1 cellular context compared by ENCODE assay signal in genomic region chr9:137228968-137229896, GRCh38.
TF ChIP-seq lines count a peak whose summit lies in the region.

No MANE protein-coding gene starts in this region.

TF ChIP-seq in HepG2, 621 proteins besides CTCF, POLR2A, EP300 and RAD21 (continued from another document):
- TF ChIP-seq POGK (CRISPR knock-in tag; conservative IDR thresholded peaks at IDR 0.05) (no peak), FOXO1 (CRISPR knock-in tag; IDR thresholded peaks at IDR 0.05) (no peak), NBN (conservative IDR thresholded peaks at IDR 0.05) (no peak), HOXD1 (CRISPR knock-in tag; IDR thresholded peaks at IDR 0.05) (0 out of 2 replicates have a peak, but pooled peaks have one; percentile 24), ZC3H13 (CRISPR knock-in tag; IDR thresholded peaks at IDR 0.05) (peak; percentile 77), MEIS2 (CRISPR knock-in tag; IDR thresholded peaks at IDR 0.05) (0 out of 2 replicates have a peak, but pooled peaks have one; percentile 25), ZNF557 (CRISPR knock-in tag; IDR thresholded peaks at IDR 0.05) (0 out of 2 replicates have a peak, but pooled peaks have one; percentile 53), ZBTB46 (CRISPR knock-in tag; IDR thresholded peaks at IDR 0.05; ENCODE audit: borderline replicate concordance) (no peak), ZSCAN25 (CRISPR knock-in tag; IDR thresholded peaks at IDR 0.05) (peak; percentile 58; the same call in 1 of the 2 replicates), ZNF446 (CRISPR knock-in tag; IDR thresholded peaks at IDR 0.05) (peak; percentile 50; the same call in 1 of the 2 replicates), ZNF350 (CRISPR knock-in tag; IDR thresholded peaks at IDR 0.05; ENCODE audit: borderline replicate concordance, low read depth) (no peak), ZNF777 (CRISPR knock-in tag; IDR thresholded peaks at IDR 0.05) (peak; percentile 48; the same call in 1 of the 2 replicates), ZNF782 (CRISPR knock-in tag; IDR thresholded peaks at IDR 0.05; ENCODE audit: borderline replicate concordance) (no peak), JUND (CRISPR knock-in tag; IDR thresholded peaks at IDR 0.05) (0 out of 2 replicates have a peak, but pooled peaks have one; percentile 8), TAF1 (CRISPR knock-in tag; IDR thresholded peaks at IDR 0.05) (no peak), EED (CRISPR knock-in tag; IDR thresholded peaks at IDR 0.05) (0 out of 2 replicates have a peak, but pooled peaks have one; percentile 34), IKZF4 (CRISPR knock-in tag; IDR thresholded peaks at IDR 0.05; ENCODE audit: borderline replicate concordance, low read depth, not compliant biosample characterization) (no peak), HNF1A (IDR thresholded peaks at IDR 0.05; ENCODE audit: low read depth) (no peak), HNF1A (CRISPR knock-in tag; IDR thresholded peaks at IDR 0.05; ENCODE audit: borderline replicate concordance) (0 out of 2 replicates have a peak, but pooled peaks have one; percentile 3), ZNF788 (CRISPR knock-in tag; IDR thresholded peaks at IDR 0.05; ENCODE audit: borderline replicate concordance) (peak; percentile 51), ETV5 (CRISPR knock-in tag; IDR thresholded peaks at IDR 0.05; ENCODE audit: borderline replicate concordance) (peak; percentile 40; the same call in 1 of the 2 replicates), RFXAP (CRISPR knock-in tag; IDR thresholded peaks at IDR 0.05; ENCODE audit: borderline replicate concordance) (peak; percentile 44; the same call in 1 of the 2 replicates), NR2F1 (CRISPR knock-in tag; IDR thresholded peaks at IDR 0.05) (no peak), ZNF549 (CRISPR knock-in tag; IDR thresholded peaks at IDR 0.05) (no peak), TCF12 (IDR thresholded peaks at IDR 0.05) (no peak), TCF12 (CRISPR knock-in tag; IDR thresholded peaks at IDR 0.05) (0 out of 2 replicates have a peak, but pooled peaks have one; percentile 12), ZNF546 (CRISPR knock-in tag; conservative IDR thresholded peaks at IDR 0.05) (peak; percentile 60; the same call in 1 of the 2 replicates), AKAP8 (CRISPR knock-in tag; IDR thresholded peaks at IDR 0.05) (peak; percentile 75; the same call in 1 of the 2 replicates), REL (CRISPR knock-in tag; conservative IDR thresholded peaks at IDR 0.05) (0 out of 2 replicates have a peak, but pooled peaks have one; percentile 8), ZNF772 (CRISPR knock-in tag; IDR thresholded peaks at IDR 0.05) (peak; percentile 56; the same call in 1 of the 2 replicates), SIN3A (IDR thresholded peaks at IDR 0.05; ENCODE audit: borderline replicate concordance, low read depth, low read length) (peak; percentile 36; the same call in 1 of the 2 replicates), ZNF687 (CRISPR knock-in tag; IDR thresholded peaks at IDR 0.05) (peak; percentile 64), NFAT5 (CRISPR knock-in tag; IDR thresholded peaks at IDR 0.05) (0 out of 2 replicates have a peak, but pooled peaks have one; percentile 18), ARID2 (CRISPR knock-in tag; IDR thresholded peaks at IDR 0.05; ENCODE audit: borderline replicate concordance) (no peak), BRCA1 (CRISPR knock-in tag; IDR thresholded peaks at IDR 0.05) (no peak; the same call in 1 of the 2 replicates), KDM2A (CRISPR knock-in tag; IDR thresholded peaks at IDR 0.05; ENCODE audit: borderline replicate concordance, low read depth) (peak; percentile 67; the same call in 1 of the 2 replicates), BHLHE40 (IDR thresholded peaks at IDR 0.05; ENCODE audit: low read length) (no peak), BCL3 (CRISPR knock-in tag; IDR thresholded peaks at IDR 0.05) (no peak), ZNF629 (CRISPR knock-in tag; conservative IDR thresholded peaks at IDR 0.05) (0 out of 2 replicates have a peak, but pooled peaks have one; percentile 14), AGO2 (optimal IDR thresholded peaks at IDR 0.05; ENCODE audit: low read depth, low read length) (peak; percentile 67), XRCC5 (optimal IDR thresholded peaks at IDR 0.05; ENCODE audit: low read length) (peak; percentile 6), ZFY (CRISPR knock-in tag; IDR thresholded peaks at IDR 0.05) (peak; percentile 70; the same call in 1 of the 2 replicates), TFE3 (CRISPR knock-in tag; IDR thresholded peaks at IDR 0.05) (0 out of 2 replicates have a peak, but pooled peaks have one; percentile 8)
